In genomic region chr10:62594093-62594520, GRCh38 we compare ENCODE assay signal across 8 cellular contexts.
A peak's percentile ranks its signal among the peaks of the same experiment; 100 is the strongest.
DNase-seq lines count a peak whose midpoint lies in the region; ATAC-seq and TF ChIP-seq lines count a peak whose summit lies in the region.

No MANE protein-coding gene starts in this region.

- no peak overlapping the region for H3K27ac Mint-ChIP-seq in nephron

- WGBS in transverse colon (ENCODE audit: low coverage in 1 of 2), 2 donors: 63 to 100% methylated on average over 1 to 3 of the region's 3 CpGs

- H3K27me3 Mint-ChIP-seq in nephron (ENCODE audit: low read depth): peaks cover 6% of the 10 kb centered on the region

- TF ChIP-seq POLR2A in transverse colon (IDR thresholded peaks at IDR 0.05): no peak

- TF ChIP-seq CTCF in 22Rv1 (IDR thresholded peaks at IDR 0.05): peak; percentile 91
- peak; percentile 88 for TF ChIP-seq CTCF in GM12873 (IDR thresholded peaks at IDR 0.05; ENCODE audit: insufficient read depth, low read depth, low read length, missing control alignments)
- TF ChIP-seq CTCF in nephron (IDR thresholded peaks at IDR 0.05; ENCODE audit: unreplicated experiment in 3 of 3): peak; percentile 92 to 95 (median 93)
- TF ChIP-seq CTCF in transverse colon (IDR thresholded peaks at IDR 0.05): peak; percentile 80 to 87 (median 86)

- TF ChIP-seq EP300 in transverse colon (IDR thresholded peaks at IDR 0.05; ENCODE audit: low read depth): no peak

- H3K36me3 ChIP-seq in transverse colon: no peaks in the 10 kb centered on the region

- ATAC-seq in HG02798 (IDR thresholded peaks at IDR 0.05; ENCODE audit: poor library complexity, unreplicated experiment): peak; percentile 78

- no peaks in the 10 kb centered on the region for H3K4me1 Mint-ChIP-seq in nephron

- no peak overlapping the region for H3K4me3 Mint-ChIP-seq in nephron

- in situ Hi-C loops in transverse colon (cut with MboI; ENCODE audit: low pct_ligation_motif_present in 1 of 4, low pct_unique_long_range_greater_than_20kb in 1 of 4, low sequenced_read_pairs in 3 of 4): loop anchor here (10.0 to 25.0 kb wide), 5 partner anchors 221 to 1143 kb away; partner anchors contain the start of gene EGR2 (in 1 of the 4)

- no peaks in the 10 kb centered on the region for H3K4me1 ChIP-seq in transverse colon

- intact Hi-C loops in transverse colon (cut with DNase I; ENCODE audit: low total_unique reads): loop anchor here (5.0 to 10.0 kb wide), 3 partner anchors 221 to 563 kb away; partner anchors contain the start of gene EGR2

- H3K9me3 Mint-ChIP-seq in nephron: no peaks in the 10 kb centered on the region

- H3K9me3 ChIP-seq in transverse colon: no peaks in the 10 kb centered on the region

- H3K4me3 ChIP-seq in transverse colon: no peak overlapping the region

- peak; percentile 59 to 76 for DNase-seq in NOMO-1 (lab: John Stamatoyannopoulos, UW; ENCODE audit: unreplicated experiment in 2 of 2)
- peak; percentile 59 for DNase-seq in activated T-cell treated with anti-CD3 and anti-CD28 coated beads, Interleukin-2, amount 50 U/mL, for 1 hour
- peak; percentile 39 for DNase-seq in fibroblast of gingiva (ENCODE audit: low read depth)
- peak; percentile 56 for DNase-seq in transverse colon

- no peaks in the 10 kb centered on the region for H3K27me3 ChIP-seq in transverse colon

- H3K36me3 Mint-ChIP-seq in nephron (ENCODE audit: low read depth): no peaks in the 10 kb centered on the region

- H3K27ac ChIP-seq in 22Rv1 (no peak overlapping the region), transverse colon (no peak overlapping the region)
